17 cellular contexts compared by ENCODE assay signal in genomic region chr18:79786304-79786703, GRCh38. TPM values are rescaled to one million over a fixed set of nuclear protein-coding genes. Genes with fewer than 3 reads are reported as not detected.
A peak's percentile ranks its signal among the peaks of the same experiment; 100 is the strongest.
DNase-seq lines count a peak whose midpoint lies in the region; ATAC-seq and TF ChIP-seq lines count a peak whose summit lies in the region.
"Had no signal": no experiment of that assay in that cellular context is flagged by ENCODE, and none has a peak within 500 bp of the region (broad histone marks: within the 10 kb centered on the region; RNA-seq: fewer than 3 reads in every experiment).

No MANE protein-coding gene starts in this region.

- intact Hi-C loops in sigmoid colon (cut with DNase I) (no loop called here), adrenal gland (cut with DNase I) (no loop called here), uterus (cut with DNase I; ENCODE audit: low total_unique reads) (no loop called here)

- WGBS in sigmoid colon, 2 donors = 84 to 85% methylated on average over 14 of the region's 14 CpGs
- whole genome bisulfite sequencing in adrenal gland, 4 donors = 79 to 85% (median 81%) methylated on average over 6 to 14 of the region's 14 CpGs

- CTCF ChIA-PET in WTC11 (lab: Charles Lee) = no interaction called here

- H3K9me3 ChIP-seq in sigmoid colon (no peaks in the 10 kb centered on the region), adrenal gland (replicated peaks in 1 of 3) (no peaks in the 10 kb centered on the region), uterus (no peaks in the 10 kb centered on the region)

- H3K27ac Mint-ChIP-seq in WTC11 = no peak overlapping the region
- H3K27ac Mint-ChIP-seq: CD4-positive, alpha-beta memory T cell; IgD-negative memory B cell had no signal

- H3K4me3 ChIP-seq in ACC112 (ENCODE audit: low read depth, low read length) = no peak overlapping the region
- no peak overlapping the region for H3K4me3 ChIP-seq in sigmoid colon
- H3K4me3 ChIP-seq in adrenal gland = no peak overlapping the region
- no peak overlapping the region for H3K4me3 ChIP-seq in uterus
- H3K4me3 ChIP-seq: GM23248 had no signal

- no peak for TF ChIP-seq CTCF in WTC11 (IDR thresholded peaks at IDR 0.05)
- TF ChIP-seq CTCF in sigmoid colon (IDR thresholded peaks at IDR 0.05) = no peak
- no peak for TF ChIP-seq CTCF in adrenal gland (IDR thresholded peaks at IDR 0.05)
- no peak for TF ChIP-seq CTCF in uterus (IDR thresholded peaks at IDR 0.05)

- H3K9me3 Mint-ChIP-seq in WTC11 = no peaks in the 10 kb centered on the region

- TF ChIP-seq EP300 in sigmoid colon (IDR thresholded peaks at IDR 0.05) = no peak

- ATAC-seq in WTC11 (no peak), GM21447 (IDR thresholded peaks at IDR 0.05; ENCODE audit: unreplicated experiment) (no peak)
- ATAC-seq: HCT116 had no signal

- H3K4me1 ChIP-seq in ACC112 (ENCODE audit: control insufficient read depth, insufficient read depth, low read length, unreplicated experiment) = peaks cover 32% of the 10 kb centered on the region
- peaks cover 0 to 10% (median 9%) of the 10 kb centered on the region in 4 donors for H3K4me1 ChIP-seq in sigmoid colon
- H3K4me1 ChIP-seq in adrenal gland (replicated peaks in 1 of 2) = no peaks in the 10 kb centered on the region
- H3K4me1 ChIP-seq in uterus = peaks cover 0 to 6% of the 10 kb centered on the region in 2 donors

- no peak overlapping the region for H2AFZ ChIP-seq in ACC112 (ENCODE audit: low read length, unreplicated experiment)
- H2AFZ ChIP-seq: GM23248 had no signal

- H3K36me3 ChIP-seq in ACC112 (ENCODE audit: insufficient read depth, low read length) = no peaks in the 10 kb centered on the region
- H3K36me3 ChIP-seq in sigmoid colon = no peaks in the 10 kb centered on the region
- no peaks in the 10 kb centered on the region for H3K36me3 ChIP-seq in adrenal gland (replicated peaks in 1 of 2)
- no peaks in the 10 kb centered on the region for H3K36me3 ChIP-seq in uterus

- TF ChIP-seq POLR2A in sigmoid colon (IDR thresholded peaks at IDR 0.05) (no peak), adrenal gland (IDR thresholded peaks at IDR 0.05) (no peak), uterus (IDR thresholded peaks at IDR 0.05) (no peak)

- no peaks in the 10 kb centered on the region for H3K36me3 Mint-ChIP-seq in WTC11
- H3K36me3 Mint-ChIP-seq: CD4-positive, alpha-beta memory T cell; IgD-negative memory B cell had no signal

- H3K4me3 Mint-ChIP-seq in WTC11 = no peak overlapping the region
- H3K4me3 Mint-ChIP-seq: CD4-positive, alpha-beta memory T cell had no signal

- H3K27me3 ChIP-seq in ACC112 (ENCODE audit: insufficient read depth, low read length) = peaks cover 4% of the 10 kb centered on the region
- peaks cover 16 to 88% (median 49%) of the 10 kb centered on the region in 3 donors for H3K27me3 ChIP-seq in sigmoid colon
- H3K27me3 ChIP-seq in adrenal gland = peaks cover 34% of the 10 kb centered on the region
- H3K27me3 ChIP-seq in uterus = peaks cover 5 to 20% of the 10 kb centered on the region in 2 donors

- H3K79me2 ChIP-seq in ACC112 (ENCODE audit: control insufficient read depth, insufficient read depth, low read length, unreplicated experiment) = no peaks in the 10 kb centered on the region

- 0 out of 2 replicates have a peak, but pooled peaks cover 3% of the 10 kb centered on the region for H3K4me1 Mint-ChIP-seq in WTC11

- POLR2A ChIA-PET in WTC11 (lab: Charles Lee) = no interaction called here

- H3K27ac ChIP-seq in ACC112 (ENCODE audit: low read depth, low read length) (peak overlapping the region; percentile 43; the same call in 1 of the 2 replicates), sigmoid colon (no peak overlapping the region), adrenal gland (no peak overlapping the region), uterus (no peak overlapping the region)
- H3K27ac ChIP-seq: GM23248 had no signal

- no peak for DNase-seq in WTC11 (ENCODE audit: low spot score)
- peak; percentile 74 for DNase-seq in mesenteric fat pad (ENCODE audit: low spot score)
- DNase-seq in sigmoid colon = peak; percentile 34
- DNase-seq in adrenal gland = no peak
- no peak for DNase-seq in stimulated activated CD4-positive, alpha-beta T cell treated with anti-CD3 and anti-CD28 coated beads, Interleukin-4, amount 100 ng/mL, for 24 hours
- no peak for DNase-seq in uterus
- DNase-seq: 8988T; ACHN; C1 segment of cervical spinal cord; CD4-positive, alpha-beta memory T cell; DMS79 had no signal

- H3K27me3 Mint-ChIP-seq in WTC11 (ENCODE audit: low read depth) = peaks cover 52% of the 10 kb centered on the region

TF ChIP-seq in WTC11, 78 proteins besides CTCF, POLR2A, EP300 and RAD21:
- TF ChIP-seq ZNF512 (CRISPR knock-in tag; IDR thresholded peaks at IDR 0.05; ENCODE audit: borderline replicate concordance) (no peak), ZNF121 (CRISPR knock-in tag; IDR thresholded peaks at IDR 0.05) (peak; percentile 58; the same call in 1 of the 2 replicates)

RNA-seq across cellular contexts. Expression of gene KCNG2, which starts 11.4 kb away (rescaled TPM):
- total RNA-seq in WTC11 (2021) (0.34 to 0.62 TPM (median 0.50 TPM) in 3 replicates), mesenteric fat pad (0.51 TPM), sigmoid colon (under 1 TPM in 1 of 4 donors, not detected in 3; 0.41 TPM), adrenal gland (1 to 10 TPM in 2 of 8 donors, under 1 TPM in 5, not detected in 1; 0.28 to 2.9 (median 0.60) TPM), uterus (under 1 TPM in 1 of 4 donors, not detected in 3; 0.59 TPM)
- polyA plus RNA-seq in sigmoid colon (under 1 TPM in 1 of 3 donors, not detected in 2; 0.15 TPM), adrenal gland (under 1 TPM in 1 of 3 donors, not detected in 2; 0.40 TPM)
- total RNA-seq: CD4-positive, alpha-beta memory T cell; GM23248; HT-29 had no signal
- polyA plus RNA-seq: CD4-positive, alpha-beta memory T cell; GM23248; IgD-negative memory B cell had no signal

Comparison
In these comparisons a context has a peak if more than half of its experiments do, and no peak if none do; other contexts are left out.
1. DNase-seq: peak in mesenteric fat pad (single experiment) and sigmoid colon (single experiment); none in WTC11 (single experiment), adrenal gland (0 of 7), stimulated activated CD4-positive, alpha-beta T cell treated with anti-CD3 and anti-CD28 coated beads, Interleukin-4, amount 100 ng/mL, for 24 hours (single experiment) and uterus (0 of 2).